Comparison of ENCODE assay signal across 22 cellular contexts in the genomic region with DNA sequence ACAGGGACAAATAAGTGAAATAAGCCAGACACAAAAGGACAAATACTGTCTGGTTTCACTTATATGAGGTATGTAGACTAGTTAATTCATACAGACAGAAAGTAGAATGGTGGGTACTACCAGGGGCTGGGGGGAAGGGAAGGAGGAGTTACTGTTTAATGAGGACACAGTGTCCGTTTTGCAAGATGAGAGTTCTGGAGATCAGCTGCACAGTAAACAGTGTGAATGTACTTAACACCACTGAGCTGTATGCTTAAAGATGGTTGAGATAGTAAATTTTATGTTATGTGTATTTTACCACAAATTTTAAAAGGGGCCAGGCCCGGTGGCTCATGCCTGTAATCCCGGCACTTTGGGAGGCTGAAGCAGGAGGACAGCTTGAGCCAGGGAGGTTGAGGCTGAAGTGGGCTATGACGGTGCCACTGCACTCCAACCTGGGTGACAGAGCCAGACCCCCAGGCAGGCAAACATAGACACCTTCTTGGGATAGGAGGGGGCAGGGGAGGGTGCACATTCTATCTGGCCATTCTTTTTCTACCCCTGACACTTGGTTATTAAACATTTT. TPM values are rescaled to one million over a fixed set of nuclear protein-coding genes. Genes with fewer than 3 reads are reported as not detected.
"Had no signal": no experiment of that assay in that cellular context is flagged by ENCODE, and none has a peak within 500 bp of the region (broad histone marks: within the 10 kb centered on the region; RNA-seq: fewer than 3 reads in every experiment).

No MANE protein-coding gene starts in this region.

- H3K4me3 ChIP-seq: esophagus squamous epithelium, right atrium auricular region, suprapubic skin, thyroid gland, upper lobe of right lung, vagina had no signal

- H3K9me3 Mint-ChIP-seq: naive thymus-derived CD4-positive, alpha-beta T cell; nephron progenitor cell; stimulated activated effector memory CD8-positive, alpha-beta T cell treated with anti-CD3 and anti-CD28 coated beads, Interleukin-12 subunit alpha, Interleukin-12 subunit beta, amount 100 ng/mL, for 72 hours had no signal

- DNase-seq: dermis blood vessel endothelial cell; esophagus squamous epithelium; foreskin keratinocyte; kidney; left cardiac atrium; left ventricle myocardium superior; mesendoderm; naive thymus-derived CD4-positive, alpha-beta T cell; nephron progenitor cell; posterior cingulate gyrus; small intestine; stimulated activated CD4-positive, alpha-beta T cell treated with anti-CD3 and anti-CD28 coated beads, Interleukin-4, amount 100 ng/mL, for 1 hour; stimulated activated CD8-positive, alpha-beta memory T cell treated with anti-CD3 and anti-CD28 coated beads, Interleukin-4, amount 100 ng/mL, for 48 hours; stimulated activated naive CD8-positive, alpha-beta T cell treated with anti-CD3 and anti-CD28 coated beads, Interleukin-15, Interleukin-2, amounts not matched to agents 100 U/mL and 50 U/mL, for 24 hours; thyroid gland; upper lobe of right lung had no signal

- H3K27ac ChIP-seq: esophagus squamous epithelium, foreskin keratinocyte, neutrophil, right atrium auricular region, suprapubic skin, thyroid gland, upper lobe of right lung, vagina had no signal

- H3K9me3 ChIP-seq: esophagus squamous epithelium, neutrophil, right atrium auricular region, suprapubic skin, thyroid gland, upper lobe of right lung, vagina had no signal

- FAIRE-seq: colon, kidney, small intestine had no signal

- ATAC-seq: foreskin keratinocyte; left cardiac atrium; left ventricle myocardium superior; naive thymus-derived CD4-positive, alpha-beta T cell; stimulated activated effector memory CD8-positive, alpha-beta T cell treated with anti-CD3 and anti-CD28 coated beads, Interleukin-12 subunit alpha, Interleukin-12 subunit beta, amount 100 ng/mL, for 72 hours; stimulated activated naive CD8-positive, alpha-beta T cell treated with anti-CD3 and anti-CD28 coated beads, Interleukin-15, Interleukin-2, amounts not matched to agents 100 U/mL and 50 U/mL, for 24 hours; upper lobe of right lung had no signal

- H3K27ac Mint-ChIP-seq: naive thymus-derived CD4-positive, alpha-beta T cell; stimulated activated effector memory CD8-positive, alpha-beta T cell treated with anti-CD3 and anti-CD28 coated beads, Interleukin-12 subunit alpha, Interleukin-12 subunit beta, amount 100 ng/mL, for 72 hours had no signal

- H3K36me3 ChIP-seq: esophagus squamous epithelium, right atrium auricular region, suprapubic skin, thyroid gland, upper lobe of right lung, vagina had no signal

- H3K27me3 Mint-ChIP-seq: naive thymus-derived CD4-positive, alpha-beta T cell had no signal

- H3K4me1 ChIP-seq: foreskin keratinocyte, upper lobe of right lung had no signal

- H3K4me1 Mint-ChIP-seq: stimulated activated effector memory CD8-positive, alpha-beta T cell treated with anti-CD3 and anti-CD28 coated beads, Interleukin-12 subunit alpha, Interleukin-12 subunit beta, amount 100 ng/mL, for 72 hours had no signal

- H3K27me3 ChIP-seq: esophagus squamous epithelium, neutrophil, right atrium auricular region, suprapubic skin, thyroid gland, upper lobe of right lung, vagina had no signal

- H3K4me3 Mint-ChIP-seq: naive thymus-derived CD4-positive, alpha-beta T cell; nephron progenitor cell; stimulated activated effector memory CD8-positive, alpha-beta T cell treated with anti-CD3 and anti-CD28 coated beads, Interleukin-12 subunit alpha, Interleukin-12 subunit beta, amount 100 ng/mL, for 72 hours had no signal

RNA-seq across cellular contexts. Expression of a gene that starts 23.5 kb away (rescaled TPM):
- total RNA-seq: foreskin keratinocyte had no signal
